8 cellular contexts compared by ENCODE assay signal in the genomic region with DNA sequence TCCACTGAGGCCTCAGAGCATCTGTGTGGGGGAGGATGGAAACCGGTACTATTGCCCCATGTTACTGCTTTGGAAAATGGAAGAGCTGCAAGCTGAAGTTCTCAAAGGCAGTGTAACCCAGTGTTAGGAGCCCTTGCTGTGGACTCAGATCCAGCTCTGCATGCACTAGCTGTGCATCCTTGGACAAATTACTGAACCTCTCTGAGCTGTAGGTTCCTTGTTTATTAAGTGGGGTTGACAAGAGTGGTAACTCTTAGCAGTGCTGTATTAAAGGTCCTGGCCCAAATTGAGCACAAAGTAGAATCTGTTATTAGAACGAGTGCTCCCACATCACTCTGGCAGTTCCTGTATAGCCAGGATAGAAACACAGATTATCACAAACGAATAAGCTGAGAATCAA.
"Had no signal": no experiment of that assay in that cellular context is flagged by ENCODE, and none has a peak within 500 bp of the region (broad histone marks: within the 10 kb centered on the region; RNA-seq: fewer than 3 reads in every experiment).

No MANE protein-coding gene starts in this region.

- DNase-seq: GDM1, GF-D8 had no signal

- FAIRE-seq: G401.6, GM12878, GM12891, GM12892, GM18507, GM19239 had no signal

- H3K4me3 ChIP-seq: GM12878 had no signal

- ATAC-seq: GM12878 had no signal
